In the genomic region with DNA sequence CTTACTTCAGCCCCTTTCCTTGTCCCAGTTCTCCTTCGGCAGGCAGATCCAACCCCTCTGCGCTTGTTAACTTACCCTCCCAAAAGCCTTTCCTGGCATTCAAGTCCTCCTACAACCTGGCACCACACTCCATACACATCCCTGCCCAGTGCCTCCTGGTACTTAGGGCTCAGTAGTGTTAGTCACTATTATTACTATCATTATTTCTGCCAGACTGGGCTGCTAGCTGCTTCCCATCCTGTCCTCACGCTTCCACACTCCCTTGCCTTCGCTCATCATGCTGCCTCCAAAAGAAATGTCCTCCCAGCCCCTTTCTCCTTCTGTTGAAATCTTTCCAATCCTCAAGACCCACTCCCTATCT, we compare ENCODE assay signal across 1 cellular context.
TF ChIP-seq lines count a peak whose summit lies in the region.

No MANE protein-coding gene starts in this region.

TF ChIP-seq in HCT116, 20 proteins besides CTCF, POLR2A, EP300 and RAD21 (continued from another document):
- no peak for TF ChIP-seq SIN3A (IDR thresholded peaks at IDR 0.05; ENCODE audit: low read depth)
- TF ChIP-seq CEBPB (IDR thresholded peaks at IDR 0.05; ENCODE audit: low read depth): no peak
- TF ChIP-seq SRF (IDR thresholded peaks at IDR 0.05; ENCODE audit: low read depth): no peak
TF ChIP-seq in HCT116: peak in this region for 0.
